9 cellular contexts compared by ENCODE assay signal in genomic region chr5:130021000-130021399, GRCh38.
"Had no signal": no experiment of that assay in that cellular context is flagged by ENCODE, and none has a peak within 500 bp of the region (broad histone marks: within the 10 kb centered on the region; RNA-seq: fewer than 3 reads in every experiment).

No MANE protein-coding gene starts in this region.

- DNase-seq: GM23248, GOT3, H7, HFFc6, KBM-7 had no signal

- H3K27ac ChIP-seq: GM23248, KMS-11 had no signal

- H3K4me3 ChIP-seq: GM23248, HAP-1 had no signal

- H3K36me3 ChIP-seq: HAP-1 had no signal

- FAIRE-seq: HTR-8/SVneo had no signal

- H3K9me3 ChIP-seq: HAP-1 had no signal

- H3K4me2 ChIP-seq: KMS-11 had no signal

- H3K9ac ChIP-seq: GM23248, KMS-11 had no signal

- H3K27ac Mint-ChIP-seq: HFFc6 had no signal

- H2AFZ ChIP-seq: GM23248 had no signal

- ATAC-seq: HCT116 had no signal

- H3K4me3 Mint-ChIP-seq: HFFc6 had no signal

- H3K4me1 ChIP-seq: HAP-1 had no signal
